8 cellular contexts compared by ENCODE assay signal in the genomic region with DNA sequence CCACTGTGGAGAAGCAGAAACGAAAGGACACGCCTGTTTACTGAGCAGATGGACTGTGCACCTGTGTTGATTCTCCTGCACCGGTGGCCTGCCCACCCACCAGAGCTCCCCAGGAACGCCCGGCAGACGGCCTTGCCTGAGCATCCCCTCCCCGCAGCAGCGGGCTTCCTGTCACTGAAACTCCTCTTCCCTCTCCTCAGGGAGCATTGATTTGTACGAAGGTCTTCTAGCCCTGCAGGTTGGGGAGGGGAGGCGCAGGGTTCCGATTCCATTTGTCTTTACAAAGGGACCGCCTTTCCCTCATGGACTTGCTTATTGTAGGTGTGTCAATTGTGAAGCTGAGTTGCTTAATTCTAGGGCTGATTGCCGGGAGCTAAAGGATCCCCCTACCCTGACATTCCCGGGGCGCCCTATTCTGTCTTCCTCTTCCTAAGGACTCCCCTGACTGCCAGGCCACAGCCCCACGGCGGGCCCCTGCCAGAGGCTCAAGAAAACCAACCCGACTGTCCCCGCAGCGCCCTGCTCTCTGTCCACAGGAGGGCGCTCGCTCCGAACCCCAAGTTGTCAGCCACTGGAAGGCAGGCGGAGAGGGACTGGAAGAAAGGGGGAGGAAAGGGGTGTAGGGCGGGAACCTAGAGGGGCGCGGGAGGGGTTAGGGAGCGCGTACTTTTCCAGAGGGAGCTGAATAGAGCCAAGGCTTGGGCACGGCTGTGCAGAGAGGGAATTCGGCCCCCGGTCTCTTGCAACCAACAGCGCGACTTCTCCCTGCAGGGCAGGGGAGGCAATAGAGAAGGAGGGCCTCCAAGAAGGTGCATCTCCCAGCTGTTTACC. TPM values are rescaled to one million over a fixed set of nuclear protein-coding genes. Genes with fewer than 3 reads are reported as not detected.
DNase-seq lines count a peak whose midpoint lies in the region; ATAC-seq and TF ChIP-seq lines count a peak whose summit lies in the region.

No MANE protein-coding gene starts in this region.

- no peak for TF ChIP-seq EP300 in upper lobe of left lung (IDR thresholded peaks at IDR 0.05)

- H3K36me3 ChIP-seq in upper lobe of left lung, result peaks cover 0 to 14% (median 8%) of the 10 kb centered on the region in 4 donors

- peak overlapping the region; percentile 71 to 91 (median 87) for H3K4me3 ChIP-seq in upper lobe of left lung

- WGBS in upper lobe of left lung, 2 donors, result 28 to 32% methylated on average over 32 to 34 of the region's 34 CpGs

- intact Hi-C loops in left ventricle myocardium superior (cut with micrococcal nuclease), result no loop called here

- ATAC-seq in left ventricle myocardium superior (peak; percentile 60), upper lobe of left lung (ENCODE audit: low FRiP score in 2 of 2) (peak; percentile 75 to 79), HG02571 (IDR thresholded peaks at IDR 0.05; ENCODE audit: unreplicated experiment) (no peak)

- H3K9me3 ChIP-seq in upper lobe of left lung, result no peaks in the 10 kb centered on the region

- no peaks in the 10 kb centered on the region for H3K27me3 ChIP-seq in upper lobe of left lung

- peaks cover 39 to 52% (median 46%) of the 10 kb centered on the region in 4 donors for H3K4me1 ChIP-seq in upper lobe of left lung

- TF ChIP-seq POLR2A in upper lobe of left lung (IDR thresholded peaks at IDR 0.05), result peak in 1 of 4 donors; percentile 37

- peak; percentile 90 to 96 (median 93) for TF ChIP-seq CTCF in upper lobe of left lung (IDR thresholded peaks at IDR 0.05)

- DNase-seq in EH (ENCODE audit: low read depth) (peak; percentile 86), NCI-H128 (lab: John Stamatoyannopoulos, UW; ENCODE audit: unreplicated experiment) (peak; percentile 91), T-helper 2 cell (peak; percentile 61 to 84 (median 71)), left ventricle myocardium superior (peak; percentile 91), pons (ENCODE audit: low spot score) (peak; percentile 76), upper lobe of left lung (peak; percentile 91 to 95)

- peak overlapping the region; percentile 78 for H3K27ac ChIP-seq in angular gyrus (ENCODE audit: low read depth, low read length)
- peak overlapping the region; percentile 98 to 100 (median 99) for H3K27ac ChIP-seq in upper lobe of left lung

RNA-seq across cellular contexts. Expression of gene S100A6, which starts 2.8 kb away (rescaled TPM):
- total RNA-seq in left ventricle myocardium superior, result 201 TPM
- 1,000 to 10,000 TPM in 3 of 6 donors, 100 to 1,000 TPM in 3; 399 to 1,595 (median 925) TPM for total RNA-seq in upper lobe of left lung

RNA-seq across cellular contexts. Expression of gene S100A5, which starts 7.8 kb away (rescaled TPM):
- total RNA-seq in left ventricle myocardium superior, result not detected
- not detected for total RNA-seq in upper lobe of left lung

RNA-seq across cellular contexts. Expression of gene S100A4, which starts 12.6 kb away (rescaled TPM):
- 114 TPM for total RNA-seq in left ventricle myocardium superior
- 100 to 1,000 TPM; 234 to 983 (median 633) TPM for total RNA-seq in upper lobe of left lung

RNA-seq across cellular contexts. Expression of gene S100A3, which starts 16.1 kb away (rescaled TPM):
- total RNA-seq in left ventricle myocardium superior (0.79 TPM), upper lobe of left lung (1 to 10 TPM in 5 of 6 donors, not detected in 1; 2.0 to 4.4 (median 2.1) TPM)

RNA-seq across cellular contexts. Expression of gene S100A2, which starts 32.7 kb away (rescaled TPM):
- total RNA-seq in left ventricle myocardium superior (1.9 TPM), upper lobe of left lung (10 to 100 TPM in 2 of 6 donors, 1 to 10 TPM in 3, not detected in 1; 2.0 to 12.0 (median 7.9) TPM)
